8 cellular contexts compared by ENCODE assay signal in genomic region chr6:117265425-117266266, GRCh38. TPM values are rescaled to one million over a fixed set of nuclear protein-coding genes. Genes with fewer than 3 reads are reported as not detected.
DNase-seq lines count a peak whose midpoint lies in the region; ATAC-seq and TF ChIP-seq lines count a peak whose summit lies in the region.

TSS of gene VGLL2 (plus strand) at chr6:117265558. CDS start at chr6:117265764, 206 bp downstream.

- CTCF ChIA-PET in IMR-90 (lab: Yijun Ruan, JAX): no interaction called here

- no peaks in the 10 kb centered on the region for H4K20me1 ChIP-seq in IMR-90 (ENCODE audit: insufficient read depth, low read length)

- H2BK120ac ChIP-seq in IMR-90 (ENCODE audit: low read depth, low read length): no peak within 1 kb of the TSS

- H4K5ac ChIP-seq in IMR-90 (ENCODE audit: low read depth, low read length): no peak within 1 kb of the TSS

- peak within 1 kb of the TSS; percentile 79 for H2AFZ ChIP-seq in IMR-90 (replicated peaks; ENCODE audit: low read length, poor library complexity)

- H4K8ac ChIP-seq in IMR-90 (ENCODE audit: low read depth in 2 of 2, low read length in 2 of 2): no peak within 1 kb of the TSS

- peak within 1 kb of the TSS; percentile 74 for H3K4me2 ChIP-seq in IMR-90 (ENCODE audit: low read depth, low read length)

- no peaks in the 10 kb centered on the region for H3K36me3 ChIP-seq in IMR-90 (ENCODE audit: control insufficient read depth, insufficient read depth, low read length)

- H3K27me3 ChIP-seq in IMR-90 (ENCODE audit: control insufficient read depth, insufficient read depth, low read length): peaks cover 82% of the 10 kb centered on the region

- no peaks in the 10 kb centered on the region; the same call in 1 of the 2 replicates for H3K4me1 ChIP-seq in IMR-90 (ENCODE audit: control insufficient read depth, insufficient read depth, low read length)

- no peak within 1 kb of the TSS for H3K27ac Mint-ChIP-seq in activated naive CD8-positive, alpha-beta T cell treated with anti-CD3 and anti-CD28 coated beads, Interleukin-2, amount 50 U/mL, for 24 hours

- no peak within 1 kb of the TSS for H2BK15ac ChIP-seq in IMR-90 (ENCODE audit: low read depth, low read length)

- H3K18ac ChIP-seq in IMR-90 (ENCODE audit: low read depth, low read length): no peak within 1 kb of the TSS

- peaks cover 4% of the 10 kb centered on the region for H3K9me3 Mint-ChIP-seq in activated naive CD8-positive, alpha-beta T cell treated with anti-CD3 and anti-CD28 coated beads, Interleukin-2, amount 50 U/mL, for 24 hours

- in situ Hi-C loops in IMR-90 (cut with MboI; ENCODE audit: low sequenced_read_pairs): no loop called here

- no peak within 1 kb of the TSS for H2AK9ac ChIP-seq in IMR-90 (replicated peaks; ENCODE audit: low read depth, low read length, poor library complexity)

- H2BK5ac ChIP-seq in IMR-90 (ENCODE audit: low read depth, low read length, poor library complexity, severe bottlenecking): no peak within 1 kb of the TSS

- H3K27me3 Mint-ChIP-seq in activated naive CD8-positive, alpha-beta T cell treated with anti-CD3 and anti-CD28 coated beads, Interleukin-2, amount 50 U/mL, for 24 hours: peaks cover 81% of the 10 kb centered on the region

- no peak within 1 kb of the TSS for H4K91ac ChIP-seq in IMR-90 (ENCODE audit: insufficient read depth, low read depth, low read length)

- intact Hi-C loops in IMR-90 (cut with micrococcal nuclease): no loop called here

- H2AK5ac ChIP-seq in IMR-90 (ENCODE audit: low read depth, low read length): no peak within 1 kb of the TSS

- peaks cover 13% of the 10 kb centered on the region for H3K4me1 Mint-ChIP-seq in activated naive CD8-positive, alpha-beta T cell treated with anti-CD3 and anti-CD28 coated beads, Interleukin-2, amount 50 U/mL, for 24 hours

- ATAC-seq in IMR-90 (ENCODE audit: low read depth): peak; percentile 84
- ATAC-seq in activated naive CD8-positive, alpha-beta T cell treated with anti-CD3 and anti-CD28 coated beads, Interleukin-2, amount 50 U/mL, for 24 hours: peak; percentile 37

- no peak within 1 kb of the TSS for H3K23ac ChIP-seq in IMR-90 (ENCODE audit: low read depth, low read length)

- no peak within 1 kb of the TSS for H3K14ac ChIP-seq in IMR-90 (replicated peaks; ENCODE audit: low read depth, low read length)

- WGBS in IMR-90 (ENCODE audit: extremely low coverage in 2 of 2, insufficient read length in 1 of 2), 2 experiments: 2% methylated on average over 10 of the region's 62 CpGs; no CpG with 5 or more reads in 1 of the 2 experiments

- no peak within 1 kb of the TSS for H3K56ac ChIP-seq in IMR-90 (ENCODE audit: extremely low read depth, insufficient read depth, low read length)

- no peaks in the 10 kb centered on the region for H3K79me1 ChIP-seq in IMR-90 (ENCODE audit: low read depth in 1 of 2, low read length in 2 of 2)

- BruUV-seq in IMR-90 (replicated peaks; lab: Mats Ljungman, UMichigan): no TSS peak

- peak within 1 kb of the TSS; percentile 63 for H3K4me3 Mint-ChIP-seq in activated naive CD8-positive, alpha-beta T cell treated with anti-CD3 and anti-CD28 coated beads, Interleukin-2, amount 50 U/mL, for 24 hours

- no peak for TF ChIP-seq RAD21 in IMR-90 (IDR thresholded peaks at IDR 0.05; ENCODE audit: low read length)

- DNase-seq in activated CD8-positive, alpha-beta memory T cell treated with anti-CD3 and anti-CD28 coated beads, Interleukin-2, amount 50 U/mL, for 48 hours: peak; percentile 58
- DNase-seq in activated CD8-positive, alpha-beta memory T cell treated with anti-CD3 and anti-CD28 coated beads, Interleukin-2, amount 50 U/mL, for 4 hours: no peak
- DNase-seq in IMR-90 (peak; percentile 18), hepatic stellate cell (ENCODE audit: low spot score) (peak; percentile 53), retina (peak; percentile 87), COR-L47 (lab: John Stamatoyannopoulos, UW) (no peak), DMS114 treated with DMSO at 0.1 percent for 48 hours (lab: John Stamatoyannopoulos, UW; ENCODE audit: unreplicated experiment) (no peak)
- DNase-seq in activated naive CD8-positive, alpha-beta T cell treated with anti-CD3 and anti-CD28 coated beads, Interleukin-2, amount 50 U/mL, for 24 hours: peak; percentile 18

- TF ChIP-seq CTCF in IMR-90 (conservative IDR thresholded peaks at IDR 0.05; ENCODE audit: low read depth, low read length): no peak

- H3K9me3 ChIP-seq in IMR-90 (ENCODE audit: control insufficient read depth, insufficient read depth, low read length): peaks cover 4% of the 10 kb centered on the region

- POLR2A ChIA-PET in IMR-90 (lab: Charles Lee; ENCODE audit: unreplicated experiment): no interaction called here

- H3K4me3 ChIP-seq in IMR-90 (ENCODE audit: insufficient read depth, low read depth, low read length): peak within 1 kb of the TSS; percentile 24

- no peak within 1 kb of the TSS for H3K27ac ChIP-seq in IMR-90 (ENCODE audit: insufficient read depth, low read length)

- no peak within 1 kb of the TSS for H2BK20ac ChIP-seq in IMR-90 (ENCODE audit: low read depth, low read length)

- dilution Hi-C loops in IMR-90 (cut with HindIII; ENCODE audit: low sequenced_read_pairs, unreplicated experiment): no loop called here

- no peaks in the 10 kb centered on the region for H3K9me1 ChIP-seq in IMR-90 (ENCODE audit: insufficient read depth, low read length)

- no peak for TF ChIP-seq POLR2A in IMR-90 (IDR thresholded peaks at IDR 0.05; ENCODE audit: low read depth, low read length)

- H3K4ac ChIP-seq in IMR-90 (ENCODE audit: low read depth, low read length): no peak within 1 kb of the TSS

- no peak within 1 kb of the TSS for H3K9ac ChIP-seq in IMR-90 (ENCODE audit: low read depth, low read length)

- no peaks in the 10 kb centered on the region for H3K36me3 Mint-ChIP-seq in activated naive CD8-positive, alpha-beta T cell treated with anti-CD3 and anti-CD28 coated beads, Interleukin-2, amount 50 U/mL, for 24 hours (ENCODE audit: low read depth)

TF ChIP-seq in IMR-90, 13 proteins besides CTCF, POLR2A, EP300 and RAD21:
- TF ChIP-seq SMC3 (IDR thresholded peaks at IDR 0.05; ENCODE audit: low read depth, low read length): no peak
- no peak for TF ChIP-seq RCOR1 (IDR thresholded peaks at IDR 0.05; ENCODE audit: insufficient replicate concordance, low read length)
- no peak for TF ChIP-seq MAZ (IDR thresholded peaks at IDR 0.05; ENCODE audit: borderline replicate concordance, low read depth, low read length)
- no peak for TF ChIP-seq MXI1 (IDR thresholded peaks at IDR 0.05; ENCODE audit: borderline replicate concordance, low read depth, low read length)
- no peak for TF ChIP-seq CEBPB (IDR thresholded peaks at IDR 0.05; ENCODE audit: low read depth, low read length)
- TF ChIP-seq USF2 (IDR thresholded peaks at IDR 0.05; ENCODE audit: low read depth, low read length): no peak
- no peak for TF ChIP-seq BHLHE40 (IDR thresholded peaks at IDR 0.05; ENCODE audit: low read depth, low read length)
TF ChIP-seq in IMR-90: peak in this region for 0.

RNA-seq across cellular contexts. Expression of gene VGLL2, which starts in this region (rescaled TPM):
- total RNA-seq in IMR-90 (2012; rRNA removed): not detected in 2 replicates
- polyA plus RNA-seq in IMR-90 (2012; rRNA removed): not detected in 2 replicates
- polyA plus RNA-seq in IMR-90 (2012; cell fraction: cytosol; rRNA removed): not detected in 2 replicates
- polyA plus RNA-seq in IMR-90 (2012; cell fraction: nucleus; rRNA removed; ENCODE audit: low replicate concordance): not detected in 2 replicates

Comparison
In these comparisons a context has a peak if more than half of its experiments do, and no peak if none do; other contexts are left out.
1. DNase-seq: peak in activated CD8-positive, alpha-beta memory T cell treated with anti-CD3 and anti-CD28 coated beads, Interleukin-2, amount 50 U/mL, for 48 hours (single experiment), activated naive CD8-positive, alpha-beta T cell treated with anti-CD3 and anti-CD28 coated beads, Interleukin-2, amount 50 U/mL, for 24 hours (single experiment), hepatic stellate cell (single experiment) and retina (single experiment); none in activated CD8-positive, alpha-beta memory T cell treated with anti-CD3 and anti-CD28 coated beads, Interleukin-2, amount 50 U/mL, for 4 hours (single experiment), COR-L47 (single experiment) and DMS114 treated with DMSO at 0.1 percent for 48 hours (single experiment).
2. Peak in DNase-seq, ATAC-seq, H3K4me3 ChIP-seq and H3K4me2 ChIP-seq in IMR-90; RNA of the gene not detected or under 1 TPM.